In the genomic region with DNA sequence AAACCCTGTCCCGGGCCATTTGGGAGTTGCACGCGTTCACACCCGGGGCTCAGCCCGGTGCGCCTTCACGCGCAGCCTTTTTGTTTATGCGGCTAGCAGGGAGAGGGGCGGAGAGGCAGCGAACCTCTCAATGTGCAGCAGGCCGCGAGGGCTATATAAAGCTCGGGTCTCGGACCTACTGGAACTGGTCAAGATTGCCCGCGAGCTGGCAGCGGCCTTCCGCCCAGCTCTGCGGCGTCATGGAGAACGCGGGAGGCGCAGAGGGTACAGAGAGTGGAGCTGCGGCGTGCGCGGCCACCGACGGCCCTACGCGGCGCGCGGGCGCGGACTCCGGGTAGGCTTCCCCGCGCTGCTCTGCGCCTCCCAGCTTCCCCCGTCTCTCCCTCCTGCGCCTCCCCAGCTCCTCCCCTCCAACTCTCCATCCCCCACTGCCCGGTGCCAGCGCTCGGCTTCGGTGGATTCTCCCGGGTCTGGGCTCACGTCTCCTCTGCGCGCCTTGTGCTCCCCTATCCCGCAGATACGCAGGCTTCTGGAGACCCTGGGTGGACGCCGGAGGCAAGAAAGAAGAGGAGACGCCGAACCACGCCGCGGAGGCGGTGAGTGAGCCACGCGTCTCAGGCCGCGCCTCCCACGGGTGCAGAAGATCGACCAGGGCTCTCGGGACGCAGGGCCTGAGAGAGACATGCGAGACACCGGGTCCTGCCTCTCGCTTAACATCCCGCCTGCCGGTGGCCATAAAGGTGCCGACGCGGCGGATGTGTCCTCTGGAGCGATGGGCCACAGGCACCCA, we compare ENCODE assay signal across 8 cellular contexts. TPM values are rescaled to one million over a fixed set of nuclear protein-coding genes. Genes with fewer than 3 reads are reported as not detected.
DNase-seq lines count a peak whose midpoint lies in the region; ATAC-seq and TF ChIP-seq lines count a peak whose summit lies in the region.

A gene with protein sequence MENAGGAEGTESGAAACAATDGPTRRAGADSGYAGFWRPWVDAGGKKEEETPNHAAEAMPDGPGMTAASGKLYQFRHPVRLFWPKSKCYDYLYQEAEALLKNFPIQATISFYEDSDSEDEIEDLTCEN (plus strand): TSS at position 183 of the 790 bp plus-strand sequence. CDS start 57 bp downstream, at position 240.

- no peaks in the 10 kb centered on the region for H3K36me3 Mint-ChIP-seq in T-cell
- no peaks in the 10 kb centered on the region for H3K36me3 Mint-ChIP-seq in memory B cell

- peaks cover 48 to 57% of the 10 kb centered on the region in 2 donors for H3K27me3 Mint-ChIP-seq in T-cell
- H3K27me3 Mint-ChIP-seq in memory B cell, result peaks cover 35% of the 10 kb centered on the region

- POLR2A ChIA-PET in T-cell (lab: Charles Lee), result interaction anchor here in 1 of 2 donors (0.6 kb wide), 1 partner anchor 17 kb away, joined by 3 read pairs; no protein-coding TSS in a partner anchor

- H3K4me3 Mint-ChIP-seq in T-cell (peak within 1 kb of the TSS; percentile 39 to 67 (median 57)), memory B cell (peak within 1 kb of the TSS; percentile 79)

- H3K4me1 ChIP-seq in endocrine pancreas (ENCODE audit: control insufficient read depth, insufficient read depth, low read length) (peaks cover 14% of the 10 kb centered on the region), thoracic aorta (ENCODE audit: control insufficient read depth in 1 of 2, low read depth in 2 of 2) (peaks cover 0 to 15% of the 10 kb centered on the region in 2 donors)

- peak; percentile 40 for ATAC-seq in HG03378 (IDR thresholded peaks at IDR 0.05; ENCODE audit: unreplicated experiment)
- peak in 2 of 4 experiments; percentile 36 to 46 for ATAC-seq in T-cell (replicated peaks in 1 of 4)
- peak; percentile 51 for ATAC-seq in memory B cell (ENCODE audit: low read depth)
- no peak for ATAC-seq in thoracic aorta (ENCODE audit: insufficient number of reproducible peaks, low FRiP score, low read depth)
- ATAC-seq in HG03196 (IDR thresholded peaks at IDR 0.05; ENCODE audit: unreplicated experiment), result no peak

- CTCF ChIA-PET in T-cell (lab: Charles Lee), result no interaction called here

- H3K27ac Mint-ChIP-seq in T-cell (no peak within 1 kb of the TSS), memory B cell (no peak within 1 kb of the TSS)

- H3K4me1 Mint-ChIP-seq in T-cell (peaks cover 10 to 18% (median 15%) of the 10 kb centered on the region in 3 donors), memory B cell (peaks cover 11% of the 10 kb centered on the region)

- H3K36me3 ChIP-seq in endocrine pancreas (ENCODE audit: control insufficient read depth, insufficient read depth, low read length), result no peaks in the 10 kb centered on the region
- no peaks in the 10 kb centered on the region for H3K36me3 ChIP-seq in thoracic aorta

- peak within 1 kb of the TSS; percentile 95 for H3K9ac ChIP-seq in endocrine pancreas (ENCODE audit: control insufficient read depth, insufficient read depth, low read length)

- H3K9me3 Mint-ChIP-seq in T-cell, result no peaks in the 10 kb centered on the region
- H3K9me3 Mint-ChIP-seq in memory B cell, result no peaks in the 10 kb centered on the region

- DNase-seq in activated CD4-positive, alpha-beta T cell treated with anti-CD3 and anti-CD28 coated beads for 48 hours, result peak; percentile 9
- DNase-seq in activated CD4-positive, alpha-beta T cell treated with anti-CD3 and anti-CD28 coated beads, Interleukin-2, amount 50 U/mL, for 4 hours, result no peak
- DNase-seq in T-cell, result no peak
- peak in 1 of 2 donors; percentile 1 for DNase-seq in memory B cell (ENCODE audit: low spot score in 2 of 2)
- no peak for DNase-seq in thoracic aorta (ENCODE audit: low spot score)

- no peak within 1 kb of the TSS for H3K27ac ChIP-seq in thoracic aorta

- peak within 1 kb of the TSS; percentile 80 for H3K4me3 ChIP-seq in endocrine pancreas (ENCODE audit: control insufficient read depth, insufficient read depth, low read length)
- H3K4me3 ChIP-seq in thoracic aorta, result peak within 1 kb of the TSS; percentile 76

- H3K27me3 ChIP-seq in endocrine pancreas (ENCODE audit: control insufficient read depth, insufficient read depth, low read length) (no peaks in the 10 kb centered on the region), thoracic aorta (replicated peaks; ENCODE audit: insufficient read depth) (no peaks in the 10 kb centered on the region)

- H3K9me3 ChIP-seq in endocrine pancreas (ENCODE audit: control insufficient read depth, low read length) (no peaks in the 10 kb centered on the region), thoracic aorta (no peaks in the 10 kb centered on the region)

- no peak for TF ChIP-seq CTCF in thoracic aorta (IDR thresholded peaks at IDR 0.05)

RNA-seq across cellular contexts. Expression of the gene that starts here (rescaled TPM):
- not detected for total RNA-seq in T-cell
- total RNA-seq in thoracic aorta, result not detected

Comparison
In these comparisons a context has a peak if more than half of its experiments do, and no peak if none do; other contexts are left out.
1. ATAC-seq: peak in HG03378 (single experiment) and memory B cell (single experiment); none in thoracic aorta (single experiment) and HG03196 (single experiment).